1 cellular context compared by ENCODE assay signal in genomic region chr17:15966183-15966878, GRCh38.
TF ChIP-seq lines count a peak whose summit lies in the region.

No MANE protein-coding gene starts in this region.

TF ChIP-seq in HepG2, 621 proteins besides CTCF, POLR2A, EP300 and RAD21 (continued from another document and continues in another):
- TF ChIP-seq ZNF101 (CRISPR knock-in tag; IDR thresholded peaks at IDR 0.05; ENCODE audit: borderline replicate concordance, low read depth) = no peak
- TF ChIP-seq ZNF232 (CRISPR knock-in tag; IDR thresholded peaks at IDR 0.05; ENCODE audit: borderline replicate concordance) = no peak
- TF ChIP-seq ZGPAT (CRISPR knock-in tag; IDR thresholded peaks at IDR 0.05) = peak; percentile 41; the same call in 1 of the 2 replicates
- no peak for TF ChIP-seq STAT6 (CRISPR knock-in tag; IDR thresholded peaks at IDR 0.05; ENCODE audit: borderline replicate concordance)
- TF ChIP-seq PBX2 (CRISPR knock-in tag; IDR thresholded peaks at IDR 0.05) = peak; percentile 86
- no peak for TF ChIP-seq ATAD3A (CRISPR knock-in tag; IDR thresholded peaks at IDR 0.05)
- peak; percentile 14; the same call in 1 of the 2 replicates for TF ChIP-seq GABPB1 (CRISPR knock-in tag; IDR thresholded peaks at IDR 0.05)
- TF ChIP-seq ATRX (CRISPR knock-in tag; IDR thresholded peaks at IDR 0.05; ENCODE audit: borderline replicate concordance) = no peak
- TF ChIP-seq PLSCR1 (CRISPR knock-in tag; IDR thresholded peaks at IDR 0.05; ENCODE audit: borderline replicate concordance) = no peak
- no peak for TF ChIP-seq HNRNPL (IDR thresholded peaks at IDR 0.05; ENCODE audit: low read depth, low read length)
- TF ChIP-seq PHF8 (CRISPR knock-in tag; IDR thresholded peaks at IDR 0.05) = 0 out of 2 replicates have a peak, but pooled peaks have one; percentile 6
- TF ChIP-seq FOXP4 (CRISPR knock-in tag; IDR thresholded peaks at IDR 0.05) = peak; percentile 55
- TF ChIP-seq ZBTB20 (CRISPR knock-in tag; IDR thresholded peaks at IDR 0.05; ENCODE audit: borderline replicate concordance, low read depth) = peak; percentile 81; the same call in 1 of the 2 replicates
- no peak for TF ChIP-seq HNF1A (IDR thresholded peaks at IDR 0.05; ENCODE audit: low read depth)
- no peak for TF ChIP-seq HNF1A (CRISPR knock-in tag; IDR thresholded peaks at IDR 0.05; ENCODE audit: borderline replicate concordance)
- no peak for TF ChIP-seq ZNF260 (CRISPR knock-in tag; IDR thresholded peaks at IDR 0.05; ENCODE audit: borderline replicate concordance, low read depth)
- no peak for TF ChIP-seq FLYWCH1 (CRISPR knock-in tag; IDR thresholded peaks at IDR 0.05)
- TF ChIP-seq ZBTB7A (CRISPR knock-in tag; IDR thresholded peaks at IDR 0.05) = peak; percentile 65; the same call in 1 of the 2 replicates
- TF ChIP-seq ZNF503 (CRISPR knock-in tag; IDR thresholded peaks at IDR 0.05) = peak; percentile 40; the same call in 1 of the 2 replicates
- TF ChIP-seq IKZF1 (IDR thresholded peaks at IDR 0.05) = no peak
- TF ChIP-seq IKZF5 (CRISPR knock-in tag; IDR thresholded peaks at IDR 0.05) = 0 out of 2 replicates have a peak, but pooled peaks have one; percentile 22
- no peak for TF ChIP-seq KDM6A (CRISPR knock-in tag; IDR thresholded peaks at IDR 0.05; ENCODE audit: low read depth)
- no peak for TF ChIP-seq GABPA (IDR thresholded peaks at IDR 0.05; ENCODE audit: low read depth, low read length)
- TF ChIP-seq GABPA (CRISPR knock-in tag; IDR thresholded peaks at IDR 0.05; ENCODE audit: low read depth) = peak; percentile 69
- TF ChIP-seq SMARCE1 (IDR thresholded peaks at IDR 0.05; ENCODE audit: borderline replicate concordance) = no peak
- TF ChIP-seq NR2F1 (CRISPR knock-in tag; IDR thresholded peaks at IDR 0.05) = no peak
- TF ChIP-seq ZFP36L1 (CRISPR knock-in tag; IDR thresholded peaks at IDR 0.05) = no peak
- TF ChIP-seq ZNF550 (CRISPR knock-in tag; IDR thresholded peaks at IDR 0.05; ENCODE audit: borderline replicate concordance) = 0 out of 2 replicates have a peak, but pooled peaks have one; percentile 2
- no peak for TF ChIP-seq ESRRA (CRISPR knock-in tag; IDR thresholded peaks at IDR 0.05; ENCODE audit: low read depth)
- TF ChIP-seq SP4 (CRISPR knock-in tag; IDR thresholded peaks at IDR 0.05) = peak; percentile 47; the same call in 1 of the 2 replicates
- TF ChIP-seq PITX1 (CRISPR knock-in tag; IDR thresholded peaks at IDR 0.05) = no peak; the same call in 1 of the 2 replicates
- TF ChIP-seq SUZ12 (IDR thresholded peaks at IDR 0.05; ENCODE audit: low read depth, low read length) = no peak
- no peak for TF ChIP-seq ZNF513 (CRISPR knock-in tag; conservative IDR thresholded peaks at IDR 0.05)
- TF ChIP-seq ZNF501 (CRISPR knock-in tag; IDR thresholded peaks at IDR 0.05) = peak; percentile 69; the same call in 1 of the 2 replicates
- TF ChIP-seq ZNF484 (CRISPR knock-in tag; IDR thresholded peaks at IDR 0.05; ENCODE audit: borderline replicate concordance, low read depth) = no peak
- no peak for TF ChIP-seq ZNF251 (CRISPR knock-in tag; IDR thresholded peaks at IDR 0.05)
- TF ChIP-seq ZMAT5 (CRISPR knock-in tag; IDR thresholded peaks at IDR 0.05; ENCODE audit: borderline replicate concordance, low read depth) = no peak
- peak; percentile 69; the same call in 1 of the 2 replicates for TF ChIP-seq ZFX (CRISPR knock-in tag; IDR thresholded peaks at IDR 0.05; ENCODE audit: low read depth)
